22 cellular contexts compared by ENCODE assay signal in genomic region chr17:31434404-31435050, GRCh38.
"Had no signal": no experiment of that assay in that cellular context is flagged by ENCODE, and none has a peak within 500 bp of the region (broad histone marks: within the 10 kb centered on the region; RNA-seq: fewer than 3 reads in every experiment).

No MANE protein-coding gene starts in this region.

- DNase-seq: activated CD4-positive, alpha-beta T cell treated with anti-CD3 and anti-CD28 coated beads for 4 hours; activated CD4-positive, alpha-beta T cell treated with anti-CD3 and anti-CD28 coated beads, Interleukin-2, amount 50 U/mL, for 48 hours; activated CD4-positive, CD25-positive, alpha-beta regulatory T cell; adrenal gland; brain microvascular endothelial cell; colonic mucosa; esophagus squamous epithelium; gastrocnemius medialis; head of caudate nucleus; hypothalamus; left cardiac atrium; small intestine; stimulated activated CD4-positive, alpha-beta T cell treated with anti-CD3 and anti-CD28 coated beads, Interleukin-2, amount 100 ng/mL, for 24 hours; stomach; transverse colon had no signal

- H3K4me3 ChIP-seq: adrenal gland, ascending aorta, colonic mucosa, esophagus squamous epithelium, gastrocnemius medialis, right lobe of liver, stomach, transverse colon, vagina had no signal

- H3K4me1 ChIP-seq: adrenal gland, ascending aorta, colonic mucosa, gastrocnemius medialis, vagina had no signal

- H3K36me3 ChIP-seq: adrenal gland, ascending aorta, brain microvascular endothelial cell, colonic mucosa, esophagus squamous epithelium, gastrocnemius medialis, right lobe of liver, stomach, transverse colon, vagina had no signal

- FAIRE-seq: small intestine had no signal

- H3K27ac ChIP-seq: adrenal gland, ascending aorta, brain microvascular endothelial cell, colonic mucosa, esophagus squamous epithelium, gastrocnemius medialis, right lobe of liver, stomach, transverse colon, vagina had no signal

- H3K9me3 Mint-ChIP-seq: nephron had no signal

- H3K9me3 ChIP-seq: adrenal gland, ascending aorta, colonic mucosa, esophagus squamous epithelium, gastrocnemius medialis, right lobe of liver, stomach, transverse colon, vagina had no signal

- H3K4me3 Mint-ChIP-seq: activated naive CD8-positive, alpha-beta T cell; memory B cell; nephron; stimulated activated memory B cell treated with anti-CD40 and anti-IgM and Interleukin-4, amounts not matched to agents 10 μg/mL and 1 μg/mL and 100 μg/mL, for 72 hours had no signal

- ATAC-seq: gastrocnemius medialis; left cardiac atrium; right lobe of liver; stimulated activated memory B cell treated with anti-CD40 and anti-IgM and Interleukin-4, amounts not matched to agents 10 μg/mL and 1 μg/mL and 100 μg/mL, for 72 hours had no signal

- H3K27ac Mint-ChIP-seq: activated naive CD8-positive, alpha-beta T cell; memory B cell; nephron; stimulated activated memory B cell treated with anti-CD40 and anti-IgM and Interleukin-4, amounts not matched to agents 10 μg/mL and 1 μg/mL and 100 μg/mL, for 72 hours had no signal

- H3K27me3 ChIP-seq: ascending aorta, colonic mucosa, right lobe of liver, vagina had no signal
